In the genomic region with DNA sequence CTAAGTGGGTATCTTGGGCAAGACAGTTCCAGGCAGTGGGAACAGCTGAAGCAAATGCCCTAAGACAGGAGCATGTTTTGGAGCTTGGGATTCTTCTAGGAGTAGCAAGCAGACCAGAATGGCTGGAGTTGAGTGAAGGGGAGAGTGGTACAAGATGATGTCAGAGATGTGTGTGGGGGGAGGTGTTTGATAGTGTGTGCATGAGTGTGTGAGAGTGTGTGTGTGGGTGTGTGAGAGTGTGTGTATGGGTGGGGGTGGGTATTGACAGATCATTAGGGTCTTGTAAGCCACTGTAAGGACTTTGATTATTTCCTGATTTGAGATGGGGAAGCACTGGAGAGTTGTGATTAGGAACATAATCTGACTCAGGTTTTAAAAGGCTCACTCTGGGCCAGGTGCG, we compare ENCODE assay signal across 18 cellular contexts.
A peak's percentile ranks its signal among the peaks of the same experiment; 100 is the strongest.
DNase-seq lines count a peak whose midpoint lies in the region; ATAC-seq, FAIRE-seq and TF ChIP-seq lines count a peak whose summit lies in the region.
"Had no signal": no experiment of that assay in that cellular context is flagged by ENCODE, and none has a peak within 500 bp of the region (broad histone marks: within the 10 kb centered on the region; RNA-seq: fewer than 3 reads in every experiment).

No MANE protein-coding gene starts in this region.

- H3K4me1 ChIP-seq in spleen = no peaks in the 10 kb centered on the region
- H3K4me1 ChIP-seq: HAP-1 had no signal

- DNase-seq in HTR-8/SVneo (ENCODE audit: insufficient read length, low spot score) (no peak), SK-N-DZ (ENCODE audit: low spot score) (peak; percentile 46), myocyte (ENCODE audit: low read depth) (peak; percentile 5), spleen (no peak)
- DNase-seq: C1 segment of cervical spinal cord; Calu3; CD4-positive, alpha-beta memory T cell; COR-L47; DMS53; DMS79 treated with DMSO at 0.1 percent for 48 hours; GF-D8; GOT3 had no signal

- peaks cover 0 to 23% (median 13%) of the 10 kb centered on the region in 8 donors for H3K9me3 ChIP-seq in spleen
- H3K9me3 ChIP-seq: HAP-1 had no signal

- WGBS in spleen, 5 donors = 92 to 100% (median 96%) methylated on average over 1 of the region's 1 CpG

- peak; percentile 73 for FAIRE-seq in HTR-8/SVneo (lab: Jason Lieb, UNC)
- FAIRE-seq: GM12891, GM18507, H54 had no signal

- TF ChIP-seq POLR2A in spleen (IDR thresholded peaks at IDR 0.05) = no peak

- ATAC-seq in HG03521 (IDR thresholded peaks at IDR 0.05; ENCODE audit: unreplicated experiment) (no peak), GM21528 (IDR thresholded peaks at IDR 0.05; ENCODE audit: low FRiP score, unreplicated experiment) (no peak)

- no peak overlapping the region for H3K27ac ChIP-seq in spleen

- intact Hi-C loops in spleen (cut with DNase I; ENCODE audit: low total_unique reads) = no loop called here

- H3K4me3 ChIP-seq in spleen = no peak overlapping the region
- H3K4me3 ChIP-seq: HAP-1 had no signal

- TF ChIP-seq CTCF in spleen (IDR thresholded peaks at IDR 0.05 in 8 of 11, conservative IDR thresholded peaks at IDR 0.05 in 3 of 11) = no peak

- H3K27me3 ChIP-seq in spleen (replicated peaks in 1 of 7) = peaks cover 0 to 14% (median 0%) of the 10 kb centered on the region in 7 donors

- no peaks in the 10 kb centered on the region for H3K36me3 ChIP-seq in spleen
- H3K36me3 ChIP-seq: HAP-1 had no signal

Comparison
In these comparisons a context has a peak if more than half of its experiments do, and no peak if none do; other contexts are left out.
1. DNase-seq: peak in SK-N-DZ (single experiment) and myocyte (single experiment); none in HTR-8/SVneo (single experiment) and spleen (single experiment).